Comparison of ENCODE assay signal across 33 cellular contexts in the genomic region with DNA sequence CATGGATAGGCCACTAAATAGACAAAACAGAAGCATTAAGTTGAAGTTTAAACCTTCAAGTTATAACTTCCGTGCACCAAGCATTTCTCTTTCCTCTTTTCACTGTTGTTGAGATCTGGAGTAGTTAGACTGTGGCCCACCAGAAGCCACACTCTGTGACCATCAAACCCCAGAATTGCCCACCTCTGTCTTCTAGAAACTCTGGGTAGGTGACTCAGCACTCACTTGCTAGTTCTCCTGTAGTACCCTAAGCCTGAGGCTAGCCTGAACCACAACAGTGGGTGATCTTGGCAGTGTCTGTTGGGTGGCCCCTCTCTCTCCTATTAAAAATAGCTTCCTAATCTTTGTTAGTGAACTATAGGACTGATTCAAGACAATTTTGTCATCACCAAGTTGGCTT. TPM values are rescaled to one million over a fixed set of nuclear protein-coding genes. Genes with fewer than 3 reads are reported as not detected.
DNase-seq lines count a peak whose midpoint lies in the region; ATAC-seq and FAIRE-seq lines count a peak whose summit lies in the region.
"Had no signal": no experiment of that assay in that cellular context is flagged by ENCODE, and none has a peak within 500 bp of the region (broad histone marks: within the 10 kb centered on the region; RNA-seq: fewer than 3 reads in every experiment).

No MANE protein-coding gene starts in this region.

- H3K9me3 Mint-ChIP-seq in activated CD4-positive, alpha-beta T cell treated with anti-CD3 and anti-CD28 coated beads, Interleukin-2, amount 10 ng/mL, durations not matched to agents 7 days and 5 days: peaks cover 6% of the 10 kb centered on the region
- peaks cover 7% of the 10 kb centered on the region for H3K9me3 Mint-ChIP-seq in activated T-helper 1 cell treated with anti-CD3 and anti-CD28 coated beads, Interleukin-12 subunit alpha, Interleukin-12 subunit beta, Interleukin-2, Interleukin-4 antibody, amounts not matched to agents 30 ng/mL and 10 ng/mL and 1 ng/mL, durations not matched to agents 14 hours and 24 hours and 36 hours
- H3K9me3 Mint-ChIP-seq in stimulated activated naive B cell treated with anti-CD40 and anti-IgM and Interleukin-4, amounts not matched to agents 10 μg/mL and 1 μg/mL and 100 μg/mL, for 72 hours: no peaks in the 10 kb centered on the region
- H3K9me3 Mint-ChIP-seq: activated T-cell treated with anti-CD3 and anti-CD28 coated beads, Interleukin-2, amount 50 U/mL, for 4 hours; T-cell had no signal

- intact Hi-C loops in activated T-helper 1 cell treated with anti-CD3 and anti-CD28 coated beads, Interleukin-12 subunit alpha, Interleukin-12 subunit beta, Interleukin-2, Interleukin-4 antibody, amounts not matched to agents 30 ng/mL and 10 ng/mL and 1 ng/mL, durations not matched to agents 14 hours and 24 hours and 36 hours (cut with micrococcal nuclease): no loop called here

- H3K27ac Mint-ChIP-seq in activated CD4-positive, alpha-beta T cell treated with anti-CD3 and anti-CD28 coated beads, Interleukin-2, amount 10 ng/mL, durations not matched to agents 7 days and 5 days: peak overlapping the region; percentile 82
- peak overlapping the region; percentile 91 for H3K27ac Mint-ChIP-seq in activated T-helper 1 cell treated with anti-CD3 and anti-CD28 coated beads, Interleukin-12 subunit alpha, Interleukin-12 subunit beta, Interleukin-2, Interleukin-4 antibody, amounts not matched to agents 30 ng/mL and 10 ng/mL and 1 ng/mL, durations not matched to agents 14 hours and 24 hours and 36 hours
- no peak overlapping the region for H3K27ac Mint-ChIP-seq in stimulated activated naive B cell treated with anti-CD40 and anti-IgM and Interleukin-4, amounts not matched to agents 10 μg/mL and 1 μg/mL and 100 μg/mL, for 72 hours
- H3K27ac Mint-ChIP-seq: H9 had no signal

- POLR2A ChIA-PET in activated CD4-positive, alpha-beta T cell treated with anti-CD3 and anti-CD28 coated beads, Interleukin-2, amount 10 ng/mL, durations not matched to agents 7 days and 5 days (lab: Charles Lee): no interaction called here

- 81 to 83% (median 81%) methylated on average over 1 of the region's 1 CpG for WGBS in small intestine, 3 donors

- no peaks in the 10 kb centered on the region for H3K36me3 ChIP-seq in small intestine (ENCODE audit: control insufficient read depth in 2 of 2, insufficient read depth in 2 of 2, low read length in 2 of 2)
- H3K36me3 ChIP-seq in MG63: no peaks in the 10 kb centered on the region
- H3K36me3 ChIP-seq: SJCRH30, upper lobe of right lung had no signal

- H3K27me3 ChIP-seq in small intestine (ENCODE audit: control insufficient read depth in 2 of 2, insufficient read depth in 2 of 2, low read length in 2 of 2) (peaks cover 0 to 1% of the 10 kb centered on the region in 2 donors), MG63 (no peaks in the 10 kb centered on the region)
- H3K27me3 ChIP-seq: foreskin keratinocyte, SJCRH30, upper lobe of right lung had no signal

- no peaks in the 10 kb centered on the region for H3K27me3 Mint-ChIP-seq in activated CD4-positive, alpha-beta T cell treated with anti-CD3 and anti-CD28 coated beads, Interleukin-2, amount 10 ng/mL, durations not matched to agents 7 days and 5 days
- H3K27me3 Mint-ChIP-seq in activated T-helper 1 cell treated with anti-CD3 and anti-CD28 coated beads, Interleukin-12 subunit alpha, Interleukin-12 subunit beta, Interleukin-2, Interleukin-4 antibody, amounts not matched to agents 30 ng/mL and 10 ng/mL and 1 ng/mL, durations not matched to agents 14 hours and 24 hours and 36 hours (ENCODE audit: insufficient read depth): no peaks in the 10 kb centered on the region
- peaks cover 0 to 3% of the 10 kb centered on the region in 2 donors for H3K27me3 Mint-ChIP-seq in stimulated activated naive B cell treated with anti-CD40 and anti-IgM and Interleukin-4, amounts not matched to agents 10 μg/mL and 1 μg/mL and 100 μg/mL, for 72 hours

- CTCF ChIA-PET in activated CD4-positive, alpha-beta T cell treated with anti-CD3 and anti-CD28 coated beads, Interleukin-2, amount 10 ng/mL, durations not matched to agents 7 days and 5 days (lab: Charles Lee): interaction anchor here (1.1 kb wide), 1 partner anchor 46 kb away, joined by 4 read pairs; no protein-coding TSS in a partner anchor

- DNase-seq in activated CD4-positive, alpha-beta T cell treated with anti-CD3 and anti-CD28 coated beads, Interleukin-2, amount 10 ng/mL, durations not matched to agents 7 days and 5 days: no peak
- DNase-seq in activated CD4-positive, alpha-beta T cell treated with anti-CD3 and anti-CD28 coated beads, Interleukin-2, amount 50 U/mL, for 48 hours: no peak
- DNase-seq in activated T-helper 1 cell treated with anti-CD3 and anti-CD28 coated beads, Interleukin-12 subunit alpha, Interleukin-12 subunit beta, Interleukin-2, Interleukin-4 antibody, amounts not matched to agents 30 ng/mL and 10 ng/mL and 1 ng/mL, durations not matched to agents 14 hours and 24 hours and 36 hours (ENCODE audit: low spot score): no peak
- peak; percentile 13 for DNase-seq in small intestine
- DNase-seq in cerebellar nuclear complex (lab: John Stamatoyannopoulos, UW): no peak
- no peak for DNase-seq in MG63
- no peak for DNase-seq in stimulated activated naive B cell treated with anti-CD40 and anti-IgM and Interleukin-4, amounts not matched to agents 10 μg/mL and 1 μg/mL and 100 μg/mL, for 72 hours
- DNase-seq: activated CD4-positive, alpha-beta T cell treated with anti-CD3 and anti-CD28 coated beads for 4 hours; activated T-cell treated with anti-CD3 and anti-CD28 coated beads, Interleukin-2, amount 50 U/mL, for 4 hours; amygdala; COR-L47; DMS79 treated with DMSO at 0.1 percent for 48 hours; foreskin keratinocyte; H9; Karpas-422; left cardiac atrium; mesenchymal stem cell; NCI-H1694; NCI-H524; nucleus accumbens; psoas muscle; SJCRH30; substantia nigra; T-cell; upper lobe of right lung had no signal

- H3K4me1 Mint-ChIP-seq in activated CD4-positive, alpha-beta T cell treated with anti-CD3 and anti-CD28 coated beads, Interleukin-2, amount 10 ng/mL, durations not matched to agents 7 days and 5 days: peaks cover 93% of the 10 kb centered on the region
- peaks cover 91% of the 10 kb centered on the region for H3K4me1 Mint-ChIP-seq in activated T-helper 1 cell treated with anti-CD3 and anti-CD28 coated beads, Interleukin-12 subunit alpha, Interleukin-12 subunit beta, Interleukin-2, Interleukin-4 antibody, amounts not matched to agents 30 ng/mL and 10 ng/mL and 1 ng/mL, durations not matched to agents 14 hours and 24 hours and 36 hours (ENCODE audit: low read depth)
- peaks cover 8 to 11% of the 10 kb centered on the region in 2 donors for H3K4me1 Mint-ChIP-seq in stimulated activated naive B cell treated with anti-CD40 and anti-IgM and Interleukin-4, amounts not matched to agents 10 μg/mL and 1 μg/mL and 100 μg/mL, for 72 hours
- H3K4me1 Mint-ChIP-seq: H9 had no signal

- no peak overlapping the region for H3K4me3 Mint-ChIP-seq in activated CD4-positive, alpha-beta T cell treated with anti-CD3 and anti-CD28 coated beads, Interleukin-2, amount 10 ng/mL, durations not matched to agents 7 days and 5 days
- no peak overlapping the region for H3K4me3 Mint-ChIP-seq in activated T-helper 1 cell treated with anti-CD3 and anti-CD28 coated beads, Interleukin-12 subunit alpha, Interleukin-12 subunit beta, Interleukin-2, Interleukin-4 antibody, amounts not matched to agents 30 ng/mL and 10 ng/mL and 1 ng/mL, durations not matched to agents 14 hours and 24 hours and 36 hours
- H3K4me3 Mint-ChIP-seq in stimulated activated naive B cell treated with anti-CD40 and anti-IgM and Interleukin-4, amounts not matched to agents 10 μg/mL and 1 μg/mL and 100 μg/mL, for 72 hours: no peak overlapping the region
- H3K4me3 Mint-ChIP-seq: activated T-cell treated with anti-CD3 and anti-CD28 coated beads, Interleukin-2, amount 50 U/mL, for 4 hours; H9; T-cell had no signal

- FAIRE-seq in small intestine (lab: Jason Lieb, UNC): no peak
- FAIRE-seq: bronchial epithelial cell, GM12878, HTR-8/SVneo had no signal

- peaks cover 13% of the 10 kb centered on the region for H3K36me3 Mint-ChIP-seq in activated CD4-positive, alpha-beta T cell treated with anti-CD3 and anti-CD28 coated beads, Interleukin-2, amount 10 ng/mL, durations not matched to agents 7 days and 5 days (ENCODE audit: low read depth)
- peaks cover 7% of the 10 kb centered on the region for H3K36me3 Mint-ChIP-seq in activated T-helper 1 cell treated with anti-CD3 and anti-CD28 coated beads, Interleukin-12 subunit alpha, Interleukin-12 subunit beta, Interleukin-2, Interleukin-4 antibody, amounts not matched to agents 30 ng/mL and 10 ng/mL and 1 ng/mL, durations not matched to agents 14 hours and 24 hours and 36 hours (ENCODE audit: low read depth)
- H3K36me3 Mint-ChIP-seq in stimulated activated naive B cell treated with anti-CD40 and anti-IgM and Interleukin-4, amounts not matched to agents 10 μg/mL and 1 μg/mL and 100 μg/mL, for 72 hours: no peaks in the 10 kb centered on the region
- H3K36me3 Mint-ChIP-seq: T-cell had no signal

- H3K4me3 ChIP-seq in small intestine (ENCODE audit: low read depth in 1 of 2, low read length in 2 of 2) (no peak overlapping the region), MG63 (no peak overlapping the region)
- H3K4me3 ChIP-seq: coronary artery, GM12878, psoas muscle, SJCRH30, upper lobe of right lung had no signal

- peak; percentile 39 for ATAC-seq in GM18907 (IDR thresholded peaks at IDR 0.05; ENCODE audit: unreplicated experiment)
- no peak for ATAC-seq in stimulated activated naive B cell treated with anti-CD40 and anti-IgM and Interleukin-4, amounts not matched to agents 10 μg/mL and 1 μg/mL and 100 μg/mL, for 72 hours (replicated peaks)
- ATAC-seq: esophagus mucosa, foreskin keratinocyte, GM12878, left cardiac atrium, psoas muscle, upper lobe of right lung had no signal

- no peak overlapping the region for H3K27ac ChIP-seq in small intestine (ENCODE audit: low read depth in 1 of 2, low read length in 1 of 2)
- H3K27ac ChIP-seq: coronary artery, foreskin keratinocyte, psoas muscle, SJCRH30, upper lobe of right lung had no signal

- no peaks in the 10 kb centered on the region for H3K4me1 ChIP-seq in small intestine (ENCODE audit: control insufficient read depth in 2 of 2, insufficient read depth in 1 of 2, low read depth in 1 of 2, low read length in 1 of 2)
- H3K4me1 ChIP-seq: foreskin keratinocyte, psoas muscle, SJCRH30, upper lobe of right lung had no signal

- no peaks in the 10 kb centered on the region for H3K9me3 ChIP-seq in small intestine (ENCODE audit: control insufficient read depth, low read depth)
- H3K9me3 ChIP-seq in MG63: no peaks in the 10 kb centered on the region
- H3K9me3 ChIP-seq: psoas muscle, SJCRH30, upper lobe of right lung had no signal

RNA-seq across cellular contexts. Expression of a gene that starts 24.6 kb away (rescaled TPM):
- 100 to 1,000 TPM; 114 to 139 TPM for total RNA-seq in activated CD4-positive, alpha-beta T cell treated with anti-CD3 and anti-CD28 coated beads, Interleukin-2, amount 10 ng/mL, durations not matched to agents 7 days and 5 days
- total RNA-seq in activated T-helper 1 cell treated with anti-CD3 and anti-CD28 coated beads, Interleukin-12 subunit alpha, Interleukin-12 subunit beta, Interleukin-2, Interleukin-4 antibody, amounts not matched to agents 30 ng/mL and 10 ng/mL and 1 ng/mL, durations not matched to agents 14 hours and 24 hours and 36 hours: 261 and 272 TPM in 2 replicates
- under 1 TPM in 2 of 3 donors, not detected in 1; 0.34 to 0.45 TPM for polyA plus RNA-seq in small intestine
- not detected in 2 replicates for total RNA-seq in MG63 (2014; rRNA removed; shearing (Covaris generic); ENCODE audit: low replicate concordance)
- total RNA-seq: A673, bronchial epithelial cell, esophagus mucosa, foreskin keratinocyte, H9, SJCRH30 had no signal
- polyA plus RNA-seq: BJ, foreskin keratinocyte, psoas muscle had no signal

Comparison
In these comparisons a context has a peak if more than half of its experiments do, and no peak if none do; other contexts are left out.
1. RNA of a gene that starts 24.6 kb away (total RNA-seq): 261 to 272 TPM in activated T-helper 1 cell treated with anti-CD3 and anti-CD28 coated beads, Interleukin-12 subunit alpha, Interleukin-12 subunit beta, Interleukin-2, Interleukin-4 antibody, amounts not matched to agents 30 ng/mL and 10 ng/mL and 1 ng/mL, durations not matched to agents 14 hours and 24 hours and 36 hours and 114 to 139 TPM in activated CD4-positive, alpha-beta T cell treated with anti-CD3 and anti-CD28 coated beads, Interleukin-2, amount 10 ng/mL, durations not matched to agents 7 days and 5 days; not detected in MG63; every median in the first group is over 100 times any median in the second.